In the genomic region with DNA sequence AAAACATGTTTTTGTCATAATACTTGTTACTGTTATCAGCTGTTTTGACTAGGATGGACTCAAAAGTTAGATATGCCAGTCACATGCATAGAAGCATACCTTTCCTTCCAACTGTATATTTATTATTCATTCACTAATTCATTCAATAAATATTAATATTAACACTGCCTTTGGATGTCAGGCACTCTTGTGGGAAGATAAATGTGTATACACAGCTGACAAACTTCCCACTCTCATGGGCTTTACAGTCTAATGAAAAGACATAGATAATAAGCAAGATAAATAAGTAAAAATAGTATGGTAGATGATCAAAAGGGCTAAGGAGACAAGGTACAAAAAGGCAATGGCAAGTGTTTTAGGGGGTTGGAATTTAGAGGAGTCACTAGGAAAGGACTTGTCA, we compare ENCODE assay signal across 10 cellular contexts.
"Had no signal": no experiment of that assay in that cellular context is flagged by ENCODE, and none has a peak within 500 bp of the region (broad histone marks: within the 10 kb centered on the region; RNA-seq: fewer than 3 reads in every experiment).

No MANE protein-coding gene starts in this region.

- ATAC-seq: GM23338, HCT116 had no signal

- H3K27ac Mint-ChIP-seq: GM23338, H9, HFFc6 had no signal

- DNase-seq: GM23248, GOT3, H9, HCEC 1CT, HFFc6 had no signal

- H3K27ac ChIP-seq: GM23248 had no signal

- H3K4me3 ChIP-seq: GM23248, GM23338, HAP-1 had no signal

- H3K4me3 Mint-ChIP-seq: GM23338, H9, HFFc6 had no signal

- FAIRE-seq: H1, H54 had no signal

- H3K9me3 ChIP-seq: HAP-1 had no signal

- H3K9me3 Mint-ChIP-seq: HFFc6 had no signal

- H3K4me1 ChIP-seq: HAP-1 had no signal

- H3K36me3 ChIP-seq: HAP-1 had no signal

- H3K4me1 Mint-ChIP-seq: GM23338, H9 had no signal
